In genomic region chr14:102692334-102692733, GRCh38 we compare ENCODE assay signal across 17 cellular contexts.
"Had no signal": no experiment of that assay in that cellular context is flagged by ENCODE, and none has a peak within 500 bp of the region (broad histone marks: within the 10 kb centered on the region; RNA-seq: fewer than 3 reads in every experiment).

No MANE protein-coding gene starts in this region.

- H3K27me3 ChIP-seq: hepatocyte, right atrium auricular region, tibial artery had no signal

- ATAC-seq: activated CD8-positive, alpha-beta T cell treated with anti-CD3 and anti-CD28 coated beads for 36 hours; activated T-cell treated with anti-CD3 and anti-CD28 coated beads, Interleukin-2, amount 50 U/mL, for 4 hours; mucosa of descending colon; natural killer cell; stimulated activated naive B cell treated with anti-CD40 and anti-IgM and Interleukin-4, amounts not matched to agents 10 μg/mL and 1 μg/mL and 100 μg/mL, for 72 hours had no signal

- H3K27ac ChIP-seq: right atrium auricular region, tibial artery had no signal

- DNase-seq: activated B cell treated with CpG ODN at 0.5 μM for 24 hours; activated CD4-positive, alpha-beta T cell treated with anti-CD3 and anti-CD28 coated beads for 48 hours; activated CD8-positive, alpha-beta T cell treated with anti-CD3 and anti-CD28 coated beads for 36 hours; activated gamma-delta T cell treated with Interleukin-2 at 50 U/mL for 16 hours; activated naive CD8-positive, alpha-beta T cell treated with anti-CD3 and anti-CD28 coated beads for 36 hours; activated T-cell treated with anti-CD3 and anti-CD28 coated beads, Interleukin-2, amount 50 U/mL, for 4 hours; islet precursor cell; mucosa of descending colon; natural killer cell; occipital lobe; stimulated activated CD4-positive, alpha-beta T cell treated with anti-CD3 and anti-CD28 coated beads, Interleukin-2, amount 100 ng/mL, for 48 hours; stimulated activated naive B cell treated with anti-CD40 and anti-IgM and Interleukin-4, amounts not matched to agents 10 μg/mL and 1 μg/mL and 100 μg/mL, for 72 hours; tibial artery had no signal

- H3K9me3 ChIP-seq: mucosa of descending colon, right atrium auricular region, tibial artery had no signal

- H3K9me3 Mint-ChIP-seq: activated B cell treated with CpG ODN at 0.5 μM for 24 hours; activated CD8-positive, alpha-beta T cell treated with anti-CD3 and anti-CD28 coated beads for 36 hours; activated naive CD8-positive, alpha-beta T cell treated with anti-CD3 and anti-CD28 coated beads for 36 hours; activated T-cell treated with anti-CD3 and anti-CD28 coated beads, Interleukin-2, amount 50 U/mL, for 4 hours; brain; dendritic cell treated with granulocyte-macrophage colony-stimulating factor and Interleukin-4, amounts not matched to agents 40 ng/mL and 50 ng/mL, for 4 days; natural killer cell; stimulated activated naive B cell treated with anti-CD40 and anti-IgM and Interleukin-4, amounts not matched to agents 10 μg/mL and 1 μg/mL and 100 μg/mL, for 72 hours had no signal

- H3K4me3 Mint-ChIP-seq: activated B cell treated with CpG ODN at 0.5 μM for 24 hours; activated CD8-positive, alpha-beta T cell treated with anti-CD3 and anti-CD28 coated beads for 36 hours; activated naive CD8-positive, alpha-beta T cell treated with anti-CD3 and anti-CD28 coated beads for 36 hours; activated T-cell treated with anti-CD3 and anti-CD28 coated beads, Interleukin-2, amount 50 U/mL, for 4 hours; brain; dendritic cell treated with granulocyte-macrophage colony-stimulating factor and Interleukin-4, amounts not matched to agents 40 ng/mL and 50 ng/mL, for 4 days; natural killer cell; stimulated activated naive B cell treated with anti-CD40 and anti-IgM and Interleukin-4, amounts not matched to agents 10 μg/mL and 1 μg/mL and 100 μg/mL, for 72 hours had no signal

- H3K36me3 ChIP-seq: right atrium auricular region, tibial artery had no signal

- H3K36me3 Mint-ChIP-seq: activated naive CD8-positive, alpha-beta T cell treated with anti-CD3 and anti-CD28 coated beads for 36 hours; brain; natural killer cell had no signal

- H3K27ac Mint-ChIP-seq: activated CD8-positive, alpha-beta T cell treated with anti-CD3 and anti-CD28 coated beads for 36 hours; activated naive CD8-positive, alpha-beta T cell treated with anti-CD3 and anti-CD28 coated beads for 36 hours; dendritic cell treated with granulocyte-macrophage colony-stimulating factor and Interleukin-4, amounts not matched to agents 40 ng/mL and 50 ng/mL, for 4 days; natural killer cell; stimulated activated naive B cell treated with anti-CD40 and anti-IgM and Interleukin-4, amounts not matched to agents 10 μg/mL and 1 μg/mL and 100 μg/mL, for 72 hours had no signal

- H3K27me3 Mint-ChIP-seq: activated B cell treated with CpG ODN at 0.5 μM for 24 hours; activated CD8-positive, alpha-beta T cell treated with anti-CD3 and anti-CD28 coated beads for 36 hours; activated naive CD8-positive, alpha-beta T cell treated with anti-CD3 and anti-CD28 coated beads for 36 hours; brain; dendritic cell treated with granulocyte-macrophage colony-stimulating factor and Interleukin-4, amounts not matched to agents 40 ng/mL and 50 ng/mL, for 4 days; stimulated activated naive B cell treated with anti-CD40 and anti-IgM and Interleukin-4, amounts not matched to agents 10 μg/mL and 1 μg/mL and 100 μg/mL, for 72 hours had no signal

- H3K4me3 ChIP-seq: hepatocyte, mucosa of descending colon, right atrium auricular region, tibial artery had no signal
